Comparison of ENCODE assay signal across 25 cellular contexts in genomic region chr7:25388681-25389080, GRCh38.
"Had no signal": no experiment of that assay in that cellular context is flagged by ENCODE, and none has a peak within 500 bp of the region (broad histone marks: within the 10 kb centered on the region; RNA-seq: fewer than 3 reads in every experiment).

No MANE protein-coding gene starts in this region.

- DNase-seq: dermis blood vessel endothelial cell; effector memory CD4-positive, alpha-beta T cell; foreskin keratinocyte; heart left ventricle; kidney; left lung; mesenchymal stem cell; nucleus accumbens; right cardiac atrium; sigmoid colon; stimulated activated CD4-positive, alpha-beta T cell treated with anti-CD3 and anti-CD28 coated beads, Interleukin-2, amount 100 ng/mL, for 24 hours; stimulated activated CD4-positive, alpha-beta T cell treated with anti-CD3 and anti-CD28 coated beads, Interleukin-4, amount 100 ng/mL, for 24 hours; stimulated activated naive CD4-positive, alpha-beta T cell treated with Interleukin-2 at 50 U/mL for 16 hours; stomach; thyroid gland; trophoblast cell had no signal

- H3K4me1 Mint-ChIP-seq: stimulated activated effector memory CD8-positive, alpha-beta T cell treated with anti-CD3 and anti-CD28 coated beads, Interleukin-12 subunit alpha, Interleukin-12 subunit beta, amount 100 ng/mL, for 72 hours had no signal

- H3K27ac ChIP-seq: foreskin keratinocyte, gastroesophageal sphincter, heart left ventricle, hepatocyte, left lung, neural progenitor cell, prostate gland, sigmoid colon, thyroid gland, vagina had no signal

- H3K36me3 Mint-ChIP-seq: mesothelial cell of epicardium; naive thymus-derived CD4-positive, alpha-beta T cell; neural progenitor cell; stimulated activated effector memory CD8-positive, alpha-beta T cell treated with anti-CD3 and anti-CD28 coated beads, Interleukin-12 subunit alpha, Interleukin-12 subunit beta, amount 100 ng/mL, for 72 hours had no signal

- H3K27ac Mint-ChIP-seq: mesothelial cell of epicardium; neural progenitor cell; stimulated activated effector memory CD8-positive, alpha-beta T cell treated with anti-CD3 and anti-CD28 coated beads, Interleukin-12 subunit alpha, Interleukin-12 subunit beta, amount 100 ng/mL, for 72 hours had no signal

- H3K4me3 Mint-ChIP-seq: mesothelial cell of epicardium; naive thymus-derived CD4-positive, alpha-beta T cell; nephron; neural progenitor cell; stimulated activated effector memory CD8-positive, alpha-beta T cell treated with anti-CD3 and anti-CD28 coated beads, Interleukin-12 subunit alpha, Interleukin-12 subunit beta, amount 100 ng/mL, for 72 hours had no signal

- H3K9me3 Mint-ChIP-seq: mesothelial cell of epicardium; naive thymus-derived CD4-positive, alpha-beta T cell; nephron; neural progenitor cell; stimulated activated effector memory CD8-positive, alpha-beta T cell treated with anti-CD3 and anti-CD28 coated beads, Interleukin-12 subunit alpha, Interleukin-12 subunit beta, amount 100 ng/mL, for 72 hours had no signal
